ENCODE assay signal across 18 cellular contexts in genomic region chr2:27624943-27625342, GRCh38. TPM values are rescaled to one million over a fixed set of nuclear protein-coding genes. Genes with fewer than 3 reads are reported as not detected.
A peak's percentile ranks its signal among the peaks of the same experiment; 100 is the strongest.
DNase-seq lines count a peak whose midpoint lies in the region; ATAC-seq and TF ChIP-seq lines count a peak whose summit lies in the region.
"Had no signal": no experiment of that assay in that cellular context is flagged by ENCODE, and none has a peak within 500 bp of the region (broad histone marks: within the 10 kb centered on the region; RNA-seq: fewer than 3 reads in every experiment).

No MANE protein-coding gene starts in this region.

- POLR2A ChIA-PET in CD8-positive, alpha-beta T cell (lab: Charles Lee), result interaction anchor here (1.6 kb wide), 2 partner anchors 20 to 215 kb away, joined by 3 read pairs; no protein-coding TSS in a partner anchor
- POLR2A ChIA-PET in CD8-positive, alpha-beta memory T cell (lab: Charles Lee), result no interaction called here

- H3K4me1 Mint-ChIP-seq in CD8-positive, alpha-beta T cell (ENCODE audit: low read depth), result peaks cover 7% of the 10 kb centered on the region
- peaks cover 0 to 2% (median 0%) of the 10 kb centered on the region in 3 donors for H3K4me1 Mint-ChIP-seq in CD8-positive, alpha-beta memory T cell
- H3K4me1 Mint-ChIP-seq in T-helper 17 cell (peaks cover 8% of the 10 kb centered on the region), mesothelial cell of epicardium (peaks cover 30% of the 10 kb centered on the region)

- no peaks in the 10 kb centered on the region for H3K9me3 ChIP-seq in CD8-positive, alpha-beta T cell (ENCODE audit: low read length)
- no peaks in the 10 kb centered on the region for H3K9me3 ChIP-seq in CD8-positive, alpha-beta memory T cell (ENCODE audit: low read length)
- H3K9me3 ChIP-seq in T-helper 17 cell (ENCODE audit: control insufficient read depth, low read length, poor library complexity, severe bottlenecking), result no peaks in the 10 kb centered on the region

- H3K4me3 ChIP-seq in CD8-positive, alpha-beta T cell (ENCODE audit: low read depth, low read length), result no peak overlapping the region
- no peak overlapping the region for H3K4me3 ChIP-seq in CD8-positive, alpha-beta memory T cell (ENCODE audit: low read length)
- H3K4me3 ChIP-seq: GM12878, GM23338 had no signal

- no peaks in the 10 kb centered on the region for H3K27me3 Mint-ChIP-seq in CD8-positive, alpha-beta T cell (ENCODE audit: low read depth)
- H3K27me3 Mint-ChIP-seq in CD8-positive, alpha-beta memory T cell, result no peaks in the 10 kb centered on the region
- no peaks in the 10 kb centered on the region for H3K27me3 Mint-ChIP-seq in T-helper 17 cell
- H3K27me3 Mint-ChIP-seq in mesothelial cell of epicardium (ENCODE audit: low read depth), result no peaks in the 10 kb centered on the region
- H3K27me3 Mint-ChIP-seq: CD4-positive, alpha-beta memory T cell had no signal

- intact Hi-C loops in CD8-positive, alpha-beta T cell (cut with DNase I, micrococcal nuclease), result loop anchor here (5.0 to 10.0 kb wide), 3 partner anchors 147 to 550 kb away; partner anchors contain the start of genes EMILIN1 (in 2 of the 2), OST4 (in 2 of the 2), MRPL33 (in 1 of the 2) and NRBP1 (in 1 of the 2)

- CTCF ChIA-PET in CD8-positive, alpha-beta T cell (lab: Charles Lee), result no interaction called here
- CTCF ChIA-PET in CD8-positive, alpha-beta memory T cell (lab: Charles Lee), result no interaction called here

- DNase-seq in CD8-positive, alpha-beta T cell, result no peak
- no peak for DNase-seq in CD8-positive, alpha-beta memory T cell
- DNase-seq in T-helper 17 cell, result no peak
- DNase-seq in mesothelial cell of epicardium (ENCODE audit: low spot score in 2 of 2, unreplicated experiment in 2 of 2), result no peak
- no peak for DNase-seq in NCI-H345 (lab: John Stamatoyannopoulos, UW)
- no peak for DNase-seq in ureter (ENCODE audit: low spot score)
- DNase-seq in stimulated activated CD4-positive, alpha-beta T cell treated with anti-CD3 and anti-CD28 coated beads, Interleukin-4, amount 100 ng/mL, for 24 hours, result no peak
- DNase-seq in NCI-H2029 treated with DMSO at 0.1 percent for 48 hours (lab: John Stamatoyannopoulos, UW), result no peak
- DNase-seq: C1 segment of cervical spinal cord; CD4-positive, alpha-beta memory T cell; DMS 273 treated with DMSO at 0.1 percent for 48 hours; DMS79; EL; GDM1; H9 had no signal

- H3K9me3 Mint-ChIP-seq in CD8-positive, alpha-beta T cell, result no peaks in the 10 kb centered on the region
- H3K9me3 Mint-ChIP-seq in CD8-positive, alpha-beta memory T cell, result no peaks in the 10 kb centered on the region
- no peaks in the 10 kb centered on the region for H3K9me3 Mint-ChIP-seq in mesothelial cell of epicardium
- H3K9me3 Mint-ChIP-seq: CD4-positive, alpha-beta memory T cell; GM23338; H9 had no signal

- peaks cover 25% of the 10 kb centered on the region for H3K36me3 ChIP-seq in CD8-positive, alpha-beta T cell (ENCODE audit: insufficient read depth, low read length)
- peaks cover 30% of the 10 kb centered on the region for H3K36me3 ChIP-seq in CD8-positive, alpha-beta memory T cell (ENCODE audit: insufficient read depth, low read length)

- no peak for TF ChIP-seq CTCF in CD8-positive, alpha-beta T cell (IDR thresholded peaks at IDR 0.05)
- TF ChIP-seq CTCF in mesothelial cell of epicardium (IDR thresholded peaks at IDR 0.05; ENCODE audit: unreplicated experiment), result no peak

- no peak overlapping the region for H3K27ac ChIP-seq in CD8-positive, alpha-beta T cell (ENCODE audit: low read depth, low read length)
- H3K27ac ChIP-seq in CD8-positive, alpha-beta memory T cell (ENCODE audit: low read depth, low read length), result no peak overlapping the region

- ATAC-seq in CD8-positive, alpha-beta T cell, result no peak
- ATAC-seq in T-helper 17 cell, result no peak
- ATAC-seq: GM12878, GM23338, HCT116 had no signal

- H3K27me3 ChIP-seq in CD8-positive, alpha-beta T cell (ENCODE audit: insufficient read depth, low read length), result no peaks in the 10 kb centered on the region
- H3K27me3 ChIP-seq in CD8-positive, alpha-beta memory T cell (ENCODE audit: insufficient read depth, low read length, poor library complexity, severe bottlenecking), result no peaks in the 10 kb centered on the region

- peak overlapping the region; percentile 20 for H3K27ac Mint-ChIP-seq in CD8-positive, alpha-beta T cell
- H3K27ac Mint-ChIP-seq in CD8-positive, alpha-beta memory T cell, result peak overlapping the region in 7 of 8 donors; percentile 3 to 83 (median 49)
- H3K27ac Mint-ChIP-seq in T-helper 17 cell (peak overlapping the region; percentile 65), mesothelial cell of epicardium (peak overlapping the region; percentile 7)
- H3K27ac Mint-ChIP-seq: GM23338, H9 had no signal

- H3K36me3 Mint-ChIP-seq in CD8-positive, alpha-beta T cell, result peaks cover 45% of the 10 kb centered on the region
- peaks cover 0 to 46% (median 29%) of the 10 kb centered on the region in 3 donors for H3K36me3 Mint-ChIP-seq in CD8-positive, alpha-beta memory T cell
- peaks cover 7% of the 10 kb centered on the region for H3K36me3 Mint-ChIP-seq in T-helper 17 cell (ENCODE audit: low read depth)
- peaks cover 21% of the 10 kb centered on the region for H3K36me3 Mint-ChIP-seq in mesothelial cell of epicardium

- peaks cover 15% of the 10 kb centered on the region for H3K4me1 ChIP-seq in CD8-positive, alpha-beta T cell (ENCODE audit: insufficient read depth, low read length)
- H3K4me1 ChIP-seq in CD8-positive, alpha-beta memory T cell (ENCODE audit: insufficient read depth, low read length), result peaks cover 14% of the 10 kb centered on the region

- no peak overlapping the region for H3K4me3 Mint-ChIP-seq in CD8-positive, alpha-beta T cell
- H3K4me3 Mint-ChIP-seq in CD8-positive, alpha-beta memory T cell, result no peak overlapping the region
- H3K4me3 Mint-ChIP-seq in T-helper 17 cell (no peak overlapping the region), mesothelial cell of epicardium (no peak overlapping the region)
- H3K4me3 Mint-ChIP-seq: CD4-positive, alpha-beta memory T cell; GM23338; H9 had no signal

RNA-seq across cellular contexts. Expression of gene CCDC121, which starts 3.9 kb away (rescaled TPM):
- 1 to 10 TPM in 1 of 2 experiments, under 1 TPM in 1; 0.92 to 1.4 TPM for total RNA-seq in CD8-positive, alpha-beta T cell
- under 1 TPM; 0.20 to 0.58 TPM for total RNA-seq in CD8-positive, alpha-beta memory T cell
- 0.62 TPM for polyA plus RNA-seq in CD8-positive, alpha-beta memory T cell
- 1 to 10 TPM; 1.3 TPM for total RNA-seq in T-helper 17 cell
- total RNA-seq in mesothelial cell of epicardium, result 4.6 to 5.2 TPM (median 4.9 TPM) in 3 replicates
- total RNA-seq in ureter, result 5.3 TPM

RNA-seq across cellular contexts. Expression of gene GPN1, which starts 3.9 kb away (rescaled TPM):
- total RNA-seq in CD8-positive, alpha-beta T cell, result 10 to 100 TPM; 40.6 to 41.7 TPM
- 10 to 100 TPM; 67.3 to 70.5 TPM for total RNA-seq in CD8-positive, alpha-beta memory T cell
- polyA plus RNA-seq in CD8-positive, alpha-beta memory T cell, result 63.6 TPM
- 10 to 100 TPM; 27.6 to 27.7 TPM for total RNA-seq in T-helper 17 cell
- total RNA-seq in mesothelial cell of epicardium, result 32.4 to 36.7 TPM (median 36.3 TPM) in 3 replicates
- total RNA-seq in ureter, result 27.3 TPM

RNA-seq across cellular contexts. Expression of gene SUPT7L, which starts 38.5 kb away (rescaled TPM):
- total RNA-seq in CD8-positive, alpha-beta T cell, result 10 to 100 TPM; 54.0 to 55.5 TPM
- total RNA-seq in CD8-positive, alpha-beta memory T cell, result 10 to 100 TPM; 31.1 to 33.6 TPM
- 24.6 TPM for polyA plus RNA-seq in CD8-positive, alpha-beta memory T cell
- total RNA-seq in T-helper 17 cell, result 10 to 100 TPM; 48.8 to 51.1 TPM
- total RNA-seq in mesothelial cell of epicardium, result 40.6 to 42.6 TPM (median 41.2 TPM) in 3 replicates
- 33.7 TPM for total RNA-seq in ureter

RNA-seq across cellular contexts. Expression of gene SLC4A1AP, which starts 38.7 kb away (rescaled TPM):
- 10 to 100 TPM; 21.4 to 22.8 TPM for total RNA-seq in CD8-positive, alpha-beta T cell
- 10 to 100 TPM; 28.6 to 29.6 TPM for total RNA-seq in CD8-positive, alpha-beta memory T cell
- polyA plus RNA-seq in CD8-positive, alpha-beta memory T cell, result 29.1 TPM
- total RNA-seq in T-helper 17 cell (10 to 100 TPM; 18.2 to 18.7 TPM), mesothelial cell of epicardium (18.8 to 20.0 TPM (median 19.1 TPM) in 3 replicates), ureter (19.7 TPM)

RNA-seq across cellular contexts. Expression of gene ZNF512, which starts 42.1 kb away (rescaled TPM):
- 10 to 100 TPM; 12.4 TPM for total RNA-seq in CD8-positive, alpha-beta T cell
- 10 to 100 TPM; 20.6 to 21.8 TPM for total RNA-seq in CD8-positive, alpha-beta memory T cell
- polyA plus RNA-seq in CD8-positive, alpha-beta memory T cell, result 39.1 TPM
- total RNA-seq in T-helper 17 cell (10 to 100 TPM; 26.4 to 28.7 TPM), mesothelial cell of epicardium (65.6 to 75.1 TPM (median 72.8 TPM) in 3 replicates), ureter (48.7 TPM)

Comparison
In these comparisons a context has a peak if more than half of its experiments do, and no peak if none do; other contexts are left out.
1. H3K27ac Mint-ChIP-seq: peak in every context shown above with its lines; median percentile 65 in T-helper 17 cell; 49 in CD8-positive, alpha-beta memory T cell; 20 in CD8-positive, alpha-beta T cell; 7 in mesothelial cell of epicardium.